12 cellular contexts compared by ENCODE assay signal in the genomic region with DNA sequence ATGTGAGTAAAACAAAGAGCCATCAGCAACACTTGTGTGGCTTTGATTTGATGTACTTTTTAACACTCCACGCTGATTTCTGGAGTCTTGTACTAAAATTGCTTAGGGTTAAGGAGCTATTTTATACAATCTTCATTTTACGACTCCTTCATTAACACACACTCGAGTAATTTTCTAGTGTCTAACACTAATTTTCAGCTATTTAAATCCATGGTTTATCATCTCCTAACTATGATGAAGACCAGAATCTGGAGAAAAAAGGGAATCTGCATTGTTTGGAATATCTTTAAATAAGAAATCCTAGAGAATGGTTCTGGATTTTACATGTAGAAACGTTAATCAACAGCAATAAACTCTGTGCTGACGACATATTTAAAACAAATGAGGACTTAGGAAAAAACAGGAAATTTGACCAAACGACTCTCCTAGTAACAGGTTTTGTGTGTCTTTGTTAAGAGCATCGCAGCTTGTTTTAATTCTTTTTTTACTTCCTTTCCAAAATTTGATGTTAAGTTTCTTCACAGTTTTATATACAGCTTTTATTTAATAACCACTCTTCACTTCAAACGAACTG.
DNase-seq lines count a peak whose midpoint lies in the region; ATAC-seq and TF ChIP-seq lines count a peak whose summit lies in the region.
"Had no signal": no experiment of that assay in that cellular context is flagged by ENCODE, and none has a peak within 500 bp of the region (broad histone marks: within the 10 kb centered on the region; RNA-seq: fewer than 3 reads in every experiment).

No MANE protein-coding gene starts in this region.

- BruUV-seq in Calu3 (replicated peaks; lab: Mats Ljungman, UMichigan), result no TSS peak

- H3K27me3 ChIP-seq in brain microvascular endothelial cell (replicated peaks), result no peaks in the 10 kb centered on the region
- H3K27me3 ChIP-seq in right lobe of liver, result no peaks in the 10 kb centered on the region
- no peaks in the 10 kb centered on the region for H3K27me3 ChIP-seq in skeletal muscle satellite cell (ENCODE audit: control insufficient read depth, insufficient read depth, low read length)
- H3K27me3 ChIP-seq in naive thymus-derived CD4-positive, alpha-beta T cell (ENCODE audit: control insufficient read depth in 2 of 2, insufficient read depth in 2 of 2, low read length in 2 of 2), result no peaks in the 10 kb centered on the region
- H3K27me3 ChIP-seq: BE2C had no signal

- no peak for TF ChIP-seq POLR2A in right lobe of liver (IDR thresholded peaks at IDR 0.05)

- H3K27ac ChIP-seq in brain microvascular endothelial cell, result peak overlapping the region; percentile 99
- peak overlapping the region in 2 of 3 donors; percentile 0 to 7 for H3K27ac ChIP-seq in right lobe of liver
- H3K27ac ChIP-seq in naive thymus-derived CD4-positive, alpha-beta T cell (ENCODE audit: low read depth, low read length), result no peak overlapping the region

- in situ Hi-C loops in G401 (cut with HindIII; ENCODE audit: low sequenced_read_pairs), result no loop called here
- in situ Hi-C loops in brain microvascular endothelial cell (cut with HindIII; ENCODE audit: low pct_ligation_motif_present, low sequenced_read_pairs), result no loop called here

- peaks cover 2 to 45% (median 24%) of the 10 kb centered on the region in 4 donors for H3K4me1 ChIP-seq in right lobe of liver
- H3K4me1 ChIP-seq in skeletal muscle satellite cell (ENCODE audit: control insufficient read depth, insufficient read depth, low read length), result peaks cover 85% of the 10 kb centered on the region
- H3K4me1 ChIP-seq in naive thymus-derived CD4-positive, alpha-beta T cell (ENCODE audit: control insufficient read depth in 2 of 2, insufficient read depth in 2 of 2, low read length in 2 of 2), result peaks cover 21 to 25% of the 10 kb centered on the region in 2 donors

- ATAC-seq in right lobe of liver, result no peak
- ATAC-seq in GM21515 (IDR thresholded peaks at IDR 0.05; ENCODE audit: unreplicated experiment), result no peak
- no peak for ATAC-seq in naive thymus-derived CD4-positive, alpha-beta T cell
- ATAC-seq in natural killer cell treated with Interleukin-12 subunit alpha and Interleukin-12 subunit beta and Interleukin-15 and Interleukin-18, amount 100 ng/mL, for 72 hours, result no peak

- POLR2A ChIA-PET in naive thymus-derived CD4-positive, alpha-beta T cell (lab: Charles Lee), result interaction anchor here (0.6 to 1.5 kb wide), 3 partner anchors 9 to 139 kb away, joined by 3 to 5 read pairs (median 3); no protein-coding TSS in a partner anchor

- H3K27me3 Mint-ChIP-seq in naive thymus-derived CD4-positive, alpha-beta T cell, result no peaks in the 10 kb centered on the region
- no peaks in the 10 kb centered on the region for H3K27me3 Mint-ChIP-seq in natural killer cell treated with Interleukin-12 subunit alpha and Interleukin-12 subunit beta and Interleukin-15 and Interleukin-18, amount 100 ng/mL, for 72 hours
- no peaks in the 10 kb centered on the region for H3K27me3 Mint-ChIP-seq in Calu3 (ENCODE audit: unreplicated experiment)

- no peak overlapping the region for H3K27ac Mint-ChIP-seq in naive thymus-derived CD4-positive, alpha-beta T cell
- no peak overlapping the region for H3K27ac Mint-ChIP-seq in natural killer cell treated with Interleukin-12 subunit alpha and Interleukin-12 subunit beta and Interleukin-15 and Interleukin-18, amount 100 ng/mL, for 72 hours
- H3K27ac Mint-ChIP-seq in Calu3 (ENCODE audit: unreplicated experiment), result no peak overlapping the region

- no peaks in the 10 kb centered on the region for H3K36me3 ChIP-seq in brain microvascular endothelial cell (replicated peaks)
- H3K36me3 ChIP-seq in right lobe of liver, result no peaks in the 10 kb centered on the region
- no peaks in the 10 kb centered on the region for H3K36me3 ChIP-seq in skeletal muscle satellite cell (ENCODE audit: insufficient read depth, low read length)
- no peaks in the 10 kb centered on the region for H3K36me3 ChIP-seq in naive thymus-derived CD4-positive, alpha-beta T cell (ENCODE audit: control insufficient read depth in 2 of 3, insufficient read depth in 3 of 3, low read length in 3 of 3)
- H3K36me3 ChIP-seq: BE2C had no signal

- H3K9me3 ChIP-seq in right lobe of liver (no peaks in the 10 kb centered on the region), skeletal muscle satellite cell (replicated peaks; ENCODE audit: low read length) (no peaks in the 10 kb centered on the region)
- H3K9me3 ChIP-seq in naive thymus-derived CD4-positive, alpha-beta T cell (ENCODE audit: control insufficient read depth in 2 of 3, low read length in 3 of 3), result no peaks in the 10 kb centered on the region
- H3K9me3 ChIP-seq: BE2C had no signal

- H3K4me3 ChIP-seq in brain microvascular endothelial cell (ENCODE audit: low read depth, low read length), result no peak overlapping the region
- no peak overlapping the region for H3K4me3 ChIP-seq in right lobe of liver
- peak overlapping the region; percentile 9 for H3K4me3 ChIP-seq in skeletal muscle satellite cell (ENCODE audit: low read length)
- H3K4me3 ChIP-seq in naive thymus-derived CD4-positive, alpha-beta T cell (ENCODE audit: low read length), result no peak overlapping the region

- peak overlapping the region; percentile 87 for H3K9ac ChIP-seq in skeletal muscle satellite cell (ENCODE audit: low read depth, low read length)

- intact Hi-C loops in right lobe of liver (cut with DNase I), result no loop called here
- intact Hi-C loops in naive thymus-derived CD4-positive, alpha-beta T cell (cut with micrococcal nuclease), result loop anchor here (5.0 kb wide), 5 partner anchors 37 to 857 kb away; no protein-coding TSS in a partner anchor
- intact Hi-C loops in Calu3 (cut with micrococcal nuclease; ENCODE audit: unreplicated experiment), result loop anchor here (5.0 kb wide), 1 partner anchor 58 kb away; no protein-coding TSS in a partner anchor

- 44% methylated on average over 8 of the region's 8 CpGs for WGBS in right lobe of liver (ENCODE audit: insufficient coverage, low coverage, low lambda C conversion rate, missing lambda C conversion rate)

- peaks cover 27 to 54% (median 48%) of the 10 kb centered on the region in 7 donors for H3K4me1 Mint-ChIP-seq in naive thymus-derived CD4-positive, alpha-beta T cell
- H3K4me1 Mint-ChIP-seq in natural killer cell treated with Interleukin-12 subunit alpha and Interleukin-12 subunit beta and Interleukin-15 and Interleukin-18, amount 100 ng/mL, for 72 hours (ENCODE audit: low read depth in 2 of 2), result peaks cover 34 to 45% of the 10 kb centered on the region in 2 donors
- peaks cover 26% of the 10 kb centered on the region for H3K4me1 Mint-ChIP-seq in Calu3 (ENCODE audit: low read depth, unreplicated experiment)

- H3K4me3 Mint-ChIP-seq in naive thymus-derived CD4-positive, alpha-beta T cell, result no peak overlapping the region
- H3K4me3 Mint-ChIP-seq in natural killer cell treated with Interleukin-12 subunit alpha and Interleukin-12 subunit beta and Interleukin-15 and Interleukin-18, amount 100 ng/mL, for 72 hours, result no peak overlapping the region
- H3K4me3 Mint-ChIP-seq in Calu3 (ENCODE audit: low read depth, unreplicated experiment), result no peak overlapping the region

- peak overlapping the region; percentile 52 for H3K4me2 ChIP-seq in skeletal muscle satellite cell (ENCODE audit: low read length)

- H3K36me3 Mint-ChIP-seq in naive thymus-derived CD4-positive, alpha-beta T cell, result peaks cover 0 to 9% (median 0%) of the 10 kb centered on the region in 5 donors
- H3K36me3 Mint-ChIP-seq in natural killer cell treated with Interleukin-12 subunit alpha and Interleukin-12 subunit beta and Interleukin-15 and Interleukin-18, amount 100 ng/mL, for 72 hours, result no peaks in the 10 kb centered on the region
- H3K36me3 Mint-ChIP-seq in Calu3 (ENCODE audit: insufficient read depth, unreplicated experiment), result peaks cover 7% of the 10 kb centered on the region

- CTCF ChIA-PET in naive thymus-derived CD4-positive, alpha-beta T cell (lab: Charles Lee), result interaction anchor here (0.6 to 0.8 kb wide), 2 partner anchors 84 to 88 kb away, joined by 3 read pairs; no protein-coding TSS in a partner anchor
- CTCF ChIA-PET in Calu3 (lab: Charles Lee), result interaction anchor here (1.7 kb wide), 1 partner anchor 11 kb away, joined by 4 read pairs; no protein-coding TSS in a partner anchor

- TF ChIP-seq CTCF in brain microvascular endothelial cell (IDR thresholded peaks at IDR 0.05; ENCODE audit: low read depth, low read length, missing control alignments) (no peak), right lobe of liver (IDR thresholded peaks at IDR 0.05) (no peak), Calu3 (IDR thresholded peaks at IDR 0.05; ENCODE audit: unreplicated experiment) (no peak)

- H3K9me3 Mint-ChIP-seq in naive thymus-derived CD4-positive, alpha-beta T cell, result no peaks in the 10 kb centered on the region
- H3K9me3 Mint-ChIP-seq in natural killer cell treated with Interleukin-12 subunit alpha and Interleukin-12 subunit beta and Interleukin-15 and Interleukin-18, amount 100 ng/mL, for 72 hours, result no peaks in the 10 kb centered on the region
- peaks cover 1% of the 10 kb centered on the region for H3K9me3 Mint-ChIP-seq in Calu3 (ENCODE audit: low read depth, unreplicated experiment)

- DNase-seq in G401 (ENCODE audit: low spot score) (peak; percentile 25), brain microvascular endothelial cell (no peak), right lobe of liver (no peak), Calu3 (no peak)
- DNase-seq in naive thymus-derived CD4-positive, alpha-beta T cell, result no peak
- no peak for DNase-seq in natural killer cell treated with Interleukin-12 subunit alpha and Interleukin-12 subunit beta and Interleukin-15 and Interleukin-18, amount 100 ng/mL, for 72 hours (ENCODE audit: low spot score)
- DNase-seq: activated CD8-positive, alpha-beta memory T cell treated with anti-CD3 and anti-CD28 coated beads, Interleukin-2, amount 50 U/mL, for 4 hours; BE2C; effector memory CD4-positive, alpha-beta T cell; NCI-H1694 had no signal

Comparison
In these comparisons a context has a peak if more than half of its experiments do, and no peak if none do; other contexts are left out.
1. intact Hi-C loops: an anchor here in naive thymus-derived CD4-positive, alpha-beta T cell (5.0 kb wide) and Calu3 (5.0 kb wide); none called in right lobe of liver.